ENCODE assay signal across 9 cellular contexts in the genomic region with DNA sequence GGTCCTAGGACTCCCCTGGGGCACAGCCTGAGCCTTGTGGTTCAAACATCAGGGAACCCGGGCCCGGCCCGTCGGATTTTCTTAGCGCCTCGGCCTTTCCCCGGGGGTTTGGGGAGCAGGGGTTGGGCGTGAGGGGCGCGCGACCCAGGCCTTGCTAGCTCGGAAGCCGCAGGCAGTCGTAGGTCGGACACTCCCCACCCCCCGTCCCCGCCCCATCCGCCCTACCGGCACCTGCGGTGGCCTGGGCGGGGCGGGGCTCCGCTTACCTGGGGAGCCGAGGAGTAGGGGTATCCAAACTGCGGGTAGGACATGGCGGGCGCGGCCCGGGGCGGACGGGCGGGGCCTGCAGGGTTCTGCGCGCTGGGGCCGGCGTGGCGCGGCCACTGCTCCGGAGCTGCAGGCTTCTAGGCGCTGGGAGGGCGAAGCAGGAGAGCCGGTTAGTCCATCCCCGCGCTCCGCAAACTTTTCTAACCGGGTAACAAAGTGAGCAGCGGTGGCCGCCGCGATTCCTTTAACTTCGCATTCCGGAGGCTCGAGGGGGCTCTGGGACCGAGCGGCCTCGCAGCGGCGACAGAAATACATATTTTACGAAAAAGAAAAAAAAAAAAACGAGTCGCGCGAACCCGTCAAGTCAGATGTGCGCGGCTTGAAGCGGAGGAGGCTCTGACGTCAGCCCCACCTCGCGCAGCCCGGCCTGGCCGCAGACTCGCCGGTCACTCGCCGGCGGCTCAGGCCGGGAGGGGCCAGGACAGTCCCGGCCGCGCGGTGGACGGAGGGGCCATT. TPM values are rescaled to one million over a fixed set of nuclear protein-coding genes. Genes with fewer than 3 reads are reported as not detected.
DNase-seq lines count a peak whose midpoint lies in the region; ATAC-seq, FAIRE-seq and TF ChIP-seq lines count a peak whose summit lies in the region.
"Had no signal": no experiment of that assay in that cellular context is flagged by ENCODE, and none has a peak within 500 bp of the region (broad histone marks: within the 10 kb centered on the region; RNA-seq: fewer than 3 reads in every experiment).

TSS of gene IRX4 (minus strand) at position 589 of the 783 bp plus-strand sequence. CDS start at position 311, 278 bp downstream.

- FAIRE-seq in bronchial epithelial cell (lab: Jason Lieb, UNC): no peak

- intact Hi-C loops in left colon (cut with DNase I, micrococcal nuclease): no loop called here

- no peaks in the 10 kb centered on the region for H3K36me3 ChIP-seq in bronchial epithelial cell (ENCODE audit: control insufficient read depth, insufficient read depth, low read length)
- no peaks in the 10 kb centered on the region for H3K36me3 ChIP-seq in thoracic aorta

- H3K27ac ChIP-seq in thoracic aorta: no peak within 1 kb of the TSS
- H3K27ac ChIP-seq: body of pancreas had no signal

- DNase-seq in activated CD8-positive, alpha-beta memory T cell treated with anti-CD3 and anti-CD28 coated beads, Interleukin-2, amount 50 U/mL, for 48 hours: peak; percentile 59
- no peak for DNase-seq in activated CD8-positive, alpha-beta memory T cell treated with anti-CD3 and anti-CD28 coated beads, Interleukin-2, amount 50 U/mL, for 4 hours
- DNase-seq in bronchial epithelial cell (ENCODE audit: low read depth) (no peak), left colon (no peak), thoracic aorta (ENCODE audit: low spot score) (no peak), NCI-H187 treated with DMSO at 0.1 percent for 48 hours (lab: John Stamatoyannopoulos, UW) (no peak), NOMO-1 (lab: John Stamatoyannopoulos, UW; ENCODE audit: unreplicated experiment in 2 of 2) (no peak)
- DNase-seq: body of pancreas had no signal

- H3K9me3 ChIP-seq in thoracic aorta: no peaks in the 10 kb centered on the region
- H3K9me3 ChIP-seq: body of pancreas had no signal

- H3K27me3 ChIP-seq in bronchial epithelial cell (ENCODE audit: control insufficient read depth, insufficient read depth, low read length) (peaks cover 66% of the 10 kb centered on the region), thoracic aorta (replicated peaks; ENCODE audit: insufficient read depth) (peaks cover 18% of the 10 kb centered on the region)

- H3K4me3 ChIP-seq in bronchial epithelial cell (ENCODE audit: low read depth, low read length) (peak within 1 kb of the TSS; percentile 5), thoracic aorta (peak within 1 kb of the TSS; percentile 56)

- H3K4me1 ChIP-seq in thoracic aorta (ENCODE audit: control insufficient read depth in 1 of 2, low read depth in 2 of 2): peaks cover 6 to 27% of the 10 kb centered on the region in 2 donors

- peak; percentile 17 for ATAC-seq in left colon
- no peak for ATAC-seq in thoracic aorta (ENCODE audit: insufficient number of reproducible peaks, low FRiP score, low read depth)
- no peak for ATAC-seq in HG02840 (IDR thresholded peaks at IDR 0.05; ENCODE audit: low FRiP score, unreplicated experiment)
- ATAC-seq: body of pancreas had no signal

- no peak for TF ChIP-seq CTCF in bronchial epithelial cell (IDR thresholded peaks at IDR 0.05; ENCODE audit: insufficient read depth, low read length, severe bottlenecking)
- TF ChIP-seq CTCF in thoracic aorta (IDR thresholded peaks at IDR 0.05): no peak

RNA-seq across cellular contexts. Expression of gene IRX4, which starts in this region (rescaled TPM):
- total RNA-seq in bronchial epithelial cell (under 0.01 and 1.1 TPM in 2 replicates), left colon (not detected), thoracic aorta (not detected)
- total RNA-seq: body of pancreas had no signal

Comparison
In these comparisons a context has a peak if more than half of its experiments do, and no peak if none do; other contexts are left out.
1. Peak in ATAC-seq in left colon; RNA of the gene not detected or under 1 TPM.